ENCODE assay signal across 4 cellular contexts in the genomic region with DNA sequence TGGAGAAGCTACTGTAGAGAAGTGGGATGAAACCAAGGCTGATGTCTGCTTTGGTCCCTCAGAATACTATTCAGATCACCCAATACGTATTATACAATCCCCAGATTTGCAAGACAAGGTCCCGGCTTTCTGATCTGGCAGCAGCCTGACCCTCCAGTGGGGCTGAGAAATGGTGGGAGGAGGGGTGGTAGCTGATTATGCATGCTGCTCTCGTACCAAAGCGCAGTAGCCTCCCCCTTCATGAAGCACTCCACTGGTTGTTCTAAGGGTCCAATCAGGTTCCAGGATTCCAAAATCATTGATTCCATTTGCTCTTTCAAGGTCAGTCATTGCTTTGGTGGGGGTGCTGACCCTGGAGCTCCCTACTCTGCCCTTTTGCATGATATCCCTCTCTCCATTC. TPM values are rescaled to one million over a fixed set of nuclear protein-coding genes. Genes with fewer than 3 reads are reported as not detected.
"Had no signal": no experiment of that assay in that cellular context is flagged by ENCODE, and none has a peak within 500 bp of the region (broad histone marks: within the 10 kb centered on the region; RNA-seq: fewer than 3 reads in every experiment).

No MANE protein-coding gene starts in this region.

RNA-seq across cellular contexts. Expression of a gene that starts 49.6 kb away (rescaled TPM):
- total RNA-seq: GM23248, H7, HT-29, IMR-90 had no signal
- polyA plus RNA-seq: GM23248, IMR-90 had no signal
